ENCODE assay signal across 1 cellular context in genomic region chr4:67545199-67545995, GRCh38.
A peak's percentile ranks its signal among the peaks of the same experiment; 100 is the strongest.
TF ChIP-seq lines count a peak whose summit lies in the region.

CENPC (minus strand) TSS chr4:67545503; CDS start chr4:67545355, 148 bp downstream.

TF ChIP-seq in HepG2, 621 proteins besides CTCF, POLR2A, EP300 and RAD21 (continued from another document and continues in another):
- TF ChIP-seq PLSCR1 (CRISPR knock-in tag; IDR thresholded peaks at IDR 0.05; ENCODE audit: borderline replicate concordance) (no peak), RNF219 (CRISPR knock-in tag; IDR thresholded peaks at IDR 0.05) (0 out of 2 replicates have a peak, but pooled peaks have one; percentile 30), SKIL (CRISPR knock-in tag; IDR thresholded peaks at IDR 0.05; ENCODE audit: borderline replicate concordance) (no peak), MIXL1 (CRISPR knock-in tag; IDR thresholded peaks at IDR 0.05) (no peak), PRDM4 (CRISPR knock-in tag; IDR thresholded peaks at IDR 0.05; ENCODE audit: borderline replicate concordance) (no peak), ZNF605 (CRISPR knock-in tag; IDR thresholded peaks at IDR 0.05) (peak; percentile 94), THAP8 (CRISPR knock-in tag; IDR thresholded peaks at IDR 0.05; ENCODE audit: borderline replicate concordance) (no peak), HNF4G (IDR thresholded peaks at IDR 0.05; ENCODE audit: borderline replicate concordance, low read depth, low read length) (no peak), HNF4G (CRISPR knock-in tag; IDR thresholded peaks at IDR 0.05; ENCODE audit: borderline replicate concordance, low read depth) (no peak), ZNF550 (CRISPR knock-in tag; IDR thresholded peaks at IDR 0.05; ENCODE audit: borderline replicate concordance) (no peak), FOXP4 (CRISPR knock-in tag; IDR thresholded peaks at IDR 0.05) (peak; percentile 66; the same call in 1 of the 2 replicates), MLLT10 (CRISPR knock-in tag; IDR thresholded peaks at IDR 0.05) (no peak), MAX (IDR thresholded peaks at IDR 0.05) (peak; percentile 62), SIN3B (IDR thresholded peaks at IDR 0.05; ENCODE audit: low read length) (peak; percentile 46; the same call in 1 of the 2 replicates), ZNF740 (CRISPR knock-in tag; IDR thresholded peaks at IDR 0.05) (no peak), KDM6A (CRISPR knock-in tag; IDR thresholded peaks at IDR 0.05; ENCODE audit: low read depth) (no peak), PLRG1 (conservative IDR thresholded peaks at IDR 0.05) (no peak), GATAD1 (CRISPR knock-in tag; IDR thresholded peaks at IDR 0.05) (peak; percentile 84), MTA1 (CRISPR knock-in tag; IDR thresholded peaks at IDR 0.05; ENCODE audit: borderline replicate concordance) (no peak), DNMT1 (CRISPR knock-in tag; IDR thresholded peaks at IDR 0.05) (no peak), ZNF574 (CRISPR knock-in tag; IDR thresholded peaks at IDR 0.05) (peak; percentile 73), MXD4 (CRISPR knock-in tag; IDR thresholded peaks at IDR 0.05) (peak; percentile 31; the same call in 1 of the 2 replicates), TCF7 (IDR thresholded peaks at IDR 0.05; ENCODE audit: low read depth) (no peak), TFAP4 (IDR thresholded peaks at IDR 0.05; ENCODE audit: borderline replicate concordance, low read depth) (no peak), RBAK (CRISPR knock-in tag; IDR thresholded peaks at IDR 0.05) (no peak), ZNF33A (CRISPR knock-in tag; IDR thresholded peaks at IDR 0.05; ENCODE audit: borderline replicate concordance) (no peak), ZNF280B (CRISPR knock-in tag; IDR thresholded peaks at IDR 0.05; ENCODE audit: borderline replicate concordance) (no peak; the same call in 1 of the 2 replicates), MXI1 (IDR thresholded peaks at IDR 0.05; ENCODE audit: borderline replicate concordance, low read depth, low read length) (peak; percentile 64; the same call in 1 of the 3 replicates)
